ENCODE assay signal across 12 cellular contexts in genomic region chr12:115227137-115227615, GRCh38.
A peak's percentile ranks its signal among the peaks of the same experiment; 100 is the strongest.
DNase-seq lines count a peak whose midpoint lies in the region; ATAC-seq and TF ChIP-seq lines count a peak whose summit lies in the region.
"Had no signal": no experiment of that assay in that cellular context is flagged by ENCODE, and none has a peak within 500 bp of the region (broad histone marks: within the 10 kb centered on the region; RNA-seq: fewer than 3 reads in every experiment).

No MANE protein-coding gene starts in this region.

- H3K27me3 ChIP-seq in adrenal gland (no peaks in the 10 kb centered on the region), heart left ventricle (no peaks in the 10 kb centered on the region), smooth muscle cell (ENCODE audit: low read depth) (no peaks in the 10 kb centered on the region)
- H3K27me3 ChIP-seq: testis had no signal

- H2AFZ ChIP-seq in smooth muscle cell (ENCODE audit: low read depth): no peak overlapping the region

- TF ChIP-seq CTCF in adrenal gland (IDR thresholded peaks at IDR 0.05) (no peak), heart left ventricle (IDR thresholded peaks at IDR 0.05) (no peak), smooth muscle cell (IDR thresholded peaks at IDR 0.05; ENCODE audit: borderline replicate concordance, insufficient read depth, poor library complexity, severe bottlenecking) (no peak)

- H3K9me3 ChIP-seq in adrenal gland (replicated peaks in 1 of 3) (no peaks in the 10 kb centered on the region), heart left ventricle (no peaks in the 10 kb centered on the region), smooth muscle cell (replicated peaks; ENCODE audit: low read depth) (no peaks in the 10 kb centered on the region)
- H3K9me3 ChIP-seq: testis had no signal

- TF ChIP-seq POLR2A in adrenal gland (IDR thresholded peaks at IDR 0.05) (no peak), heart left ventricle (IDR thresholded peaks at IDR 0.05) (no peak)

- in situ Hi-C loops in G401 (cut with HindIII; ENCODE audit: low sequenced_read_pairs): no loop called here

- H3K9ac ChIP-seq in smooth muscle cell (ENCODE audit: low read depth): no peak overlapping the region

- peaks cover 34% of the 10 kb centered on the region for H3F3A ChIP-seq in smooth muscle cell (ENCODE audit: low read depth)

- H3K27ac ChIP-seq in adrenal gland (peak overlapping the region in 1 of 5 donors; percentile 2), heart left ventricle (peak overlapping the region in 8 of 12 donors; percentile 30 to 72 (median 41)), smooth muscle cell (ENCODE audit: low read depth) (peak overlapping the region; percentile 65)
- H3K27ac ChIP-seq: testis had no signal

- WGBS in adrenal gland, 4 donors: 77 to 89% (median 85%) methylated on average over 2 to 4 of the region's 4 CpGs
- 54 to 66% (median 61%) methylated on average over 4 of the region's 4 CpGs for WGBS in heart left ventricle, 4 donors
- 3% methylated on average over 4 of the region's 4 CpGs for WGBS in smooth muscle cell (ENCODE audit: low lambda C conversion rate)

- H3K79me2 ChIP-seq in smooth muscle cell (ENCODE audit: low read depth): no peaks in the 10 kb centered on the region

- H4K20me1 ChIP-seq in smooth muscle cell (ENCODE audit: low read depth): no peaks in the 10 kb centered on the region

- intact Hi-C loops in adrenal gland (cut with DNase I) (no loop called here), heart left ventricle (cut with DNase I) (no loop called here)

- H3K4me3 ChIP-seq in adrenal gland (no peak overlapping the region), heart left ventricle (no peak overlapping the region), smooth muscle cell (no peak overlapping the region)
- H3K4me3 ChIP-seq: testis had no signal

- no peaks in the 10 kb centered on the region for H3K36me3 ChIP-seq in adrenal gland (replicated peaks in 1 of 2)
- H3K36me3 ChIP-seq in heart left ventricle: no peaks in the 10 kb centered on the region
- no peaks in the 10 kb centered on the region for H3K36me3 ChIP-seq in smooth muscle cell (ENCODE audit: low read depth)

- DNase-seq in HK-2 (ENCODE audit: unreplicated experiment) (peak; percentile 6), adrenal gland (peak in 4 of 7 donors; percentile 18 to 47 (median 32)), heart left ventricle (peak in 4 of 5 donors; percentile 35 to 71 (median 58)), smooth muscle cell (lab: John Stamatoyannopoulos, UW; ENCODE audit: unreplicated experiment) (peak; percentile 19), NCI-H146 treated with DMSO at 0.1 percent for 48 hours (lab: John Stamatoyannopoulos, UW; ENCODE audit: unreplicated experiment) (no peak), G401 (ENCODE audit: low spot score) (no peak)
- DNase-seq: activated CD4-positive, alpha-beta T cell treated with anti-CD3 and anti-CD28 coated beads, Interleukin-2, amount 50 U/mL, for 1 hour; naive B cell; NCI-H1092; testis had no signal

- ATAC-seq in heart left ventricle: peak; percentile 71 to 93 (median 90)
- no peak for ATAC-seq in HG02610 (IDR thresholded peaks at IDR 0.05; ENCODE audit: unreplicated experiment)
- ATAC-seq: activated naive CD4-positive, alpha-beta T cell treated with anti-CD3 and anti-CD28 coated beads, Interleukin-2, amount 50 U/mL, for 72 hours had no signal

- H3K4me2 ChIP-seq in smooth muscle cell: peak overlapping the region; percentile 46

- H3K4me1 ChIP-seq in adrenal gland (replicated peaks in 1 of 2) (peaks cover 0 to 7% of the 10 kb centered on the region in 2 donors), heart left ventricle (peaks cover 0 to 22% (median 0%) of the 10 kb centered on the region in 12 donors), smooth muscle cell (ENCODE audit: low read depth) (peaks cover 17% of the 10 kb centered on the region)

Comparison
In these comparisons a context has a peak if more than half of its experiments do, and no peak if none do; other contexts are left out.
1. DNase-seq: peak in HK-2 (single experiment), adrenal gland (4 of 7), heart left ventricle (4 of 5) and smooth muscle cell (single experiment); none in NCI-H146 treated with DMSO at 0.1 percent for 48 hours (single experiment) and G401 (single experiment).